22 cellular contexts compared by ENCODE assay signal in genomic region chr20:3377644-3378043, GRCh38.
"Had no signal": no experiment of that assay in that cellular context is flagged by ENCODE, and none has a peak within 500 bp of the region (broad histone marks: within the 10 kb centered on the region; RNA-seq: fewer than 3 reads in every experiment).

No MANE protein-coding gene starts in this region.

- DNase-seq: activated CD4-positive, alpha-beta memory T cell treated with anti-CD3 and anti-CD28 coated beads, Interleukin-2, amount 10 ng/mL, durations not matched to agents 7 days and 5 days; activated CD4-positive, alpha-beta T cell treated with anti-CD3 and anti-CD28 coated beads for 48 hours; activated effector memory CD4-positive, alpha-beta T cell treated with Interleukin-2 at 50 U/mL for 16 hours; activated naive CD4-positive, alpha-beta T cell treated with anti-CD3 and anti-CD28 coated beads for 36 hours; activated naive CD8-positive, alpha-beta T cell treated with anti-CD3 and anti-CD28 coated beads, Interleukin-2, amount 10 ng/mL, durations not matched to agents 7 days and 5 days; activated T-cell treated with anti-CD3 and anti-CD28 coated beads, Interleukin-2, amount 50 U/mL, for 72 hours; amygdala; effector CD4-positive, alpha-beta T cell; foreskin keratinocyte; hippocampal formation; retina; spleen; stimulated activated CD4-positive, alpha-beta T cell treated with anti-CD3 and anti-CD28 coated beads, Interleukin-4, amount 100 ng/mL, for 24 hours; SW 1271; T-helper 17 cell; tibial artery had no signal

- H3K27ac ChIP-seq: foreskin keratinocyte, tibial artery had no signal

- H3K27ac Mint-ChIP-seq: activated CD4-positive, alpha-beta memory T cell treated with anti-CD3 and anti-CD28 coated beads, Interleukin-2, amount 10 ng/mL, durations not matched to agents 7 days and 5 days; activated naive CD4-positive, alpha-beta T cell treated with anti-CD3 and anti-CD28 coated beads for 36 hours; activated naive CD8-positive, alpha-beta T cell treated with anti-CD3 and anti-CD28 coated beads, Interleukin-2, amount 10 ng/mL, durations not matched to agents 7 days and 5 days; activated T-cell treated with anti-CD3 and anti-CD28 coated beads, Interleukin-2, amount 50 U/mL, for 72 hours; dendritic cell treated with granulocyte-macrophage colony-stimulating factor and Interleukin-4, amounts not matched to agents 40 ng/mL and 50 ng/mL, for 4 days; mesothelial cell of epicardium; natural killer cell treated with Interleukin-12 subunit alpha and Interleukin-12 subunit beta and Interleukin-15 and Interleukin-18, amount 100 ng/mL, for 72 hours; progenitor cell of endocrine pancreas; stimulated activated naive CD8-positive, alpha-beta T cell treated with anti-CD3 and anti-CD28 coated beads, Interleukin-15, Interleukin-2, amounts not matched to agents 100 ng/mL and 50 ng/mL, for 24 hours; T-helper 17 cell had no signal

- H3K4me1 ChIP-seq: foreskin keratinocyte had no signal

- H3K36me3 Mint-ChIP-seq: natural killer cell treated with Interleukin-12 subunit alpha and Interleukin-12 subunit beta and Interleukin-15 and Interleukin-18, amount 100 ng/mL, for 72 hours had no signal

- H3K4me3 Mint-ChIP-seq: activated CD4-positive, alpha-beta memory T cell treated with anti-CD3 and anti-CD28 coated beads, Interleukin-2, amount 10 ng/mL, durations not matched to agents 7 days and 5 days; activated naive CD4-positive, alpha-beta T cell treated with anti-CD3 and anti-CD28 coated beads for 36 hours; activated naive CD8-positive, alpha-beta T cell treated with anti-CD3 and anti-CD28 coated beads, Interleukin-2, amount 10 ng/mL, durations not matched to agents 7 days and 5 days; activated T-cell treated with anti-CD3 and anti-CD28 coated beads, Interleukin-2, amount 50 U/mL, for 72 hours; dendritic cell treated with granulocyte-macrophage colony-stimulating factor and Interleukin-4, amounts not matched to agents 40 ng/mL and 50 ng/mL, for 4 days; mesothelial cell of epicardium; natural killer cell treated with Interleukin-12 subunit alpha and Interleukin-12 subunit beta and Interleukin-15 and Interleukin-18, amount 100 ng/mL, for 72 hours; stimulated activated naive CD8-positive, alpha-beta T cell treated with anti-CD3 and anti-CD28 coated beads, Interleukin-15, Interleukin-2, amounts not matched to agents 100 ng/mL and 50 ng/mL, for 24 hours; T-helper 17 cell had no signal

- ATAC-seq: activated T-cell treated with anti-CD3 and anti-CD28 coated beads, Interleukin-2, amount 50 U/mL, for 72 hours; foreskin keratinocyte; natural killer cell treated with Interleukin-12 subunit alpha and Interleukin-12 subunit beta and Interleukin-15 and Interleukin-18, amount 100 ng/mL, for 72 hours; T-helper 17 cell had no signal

- H3K27me3 Mint-ChIP-seq: activated CD4-positive, alpha-beta memory T cell treated with anti-CD3 and anti-CD28 coated beads, Interleukin-2, amount 10 ng/mL, durations not matched to agents 7 days and 5 days; activated naive CD8-positive, alpha-beta T cell treated with anti-CD3 and anti-CD28 coated beads, Interleukin-2, amount 10 ng/mL, durations not matched to agents 7 days and 5 days; dendritic cell treated with granulocyte-macrophage colony-stimulating factor and Interleukin-4, amounts not matched to agents 40 ng/mL and 50 ng/mL, for 4 days; natural killer cell treated with Interleukin-12 subunit alpha and Interleukin-12 subunit beta and Interleukin-15 and Interleukin-18, amount 100 ng/mL, for 72 hours; progenitor cell of endocrine pancreas; stimulated activated naive CD8-positive, alpha-beta T cell treated with anti-CD3 and anti-CD28 coated beads, Interleukin-15, Interleukin-2, amounts not matched to agents 100 ng/mL and 50 ng/mL, for 24 hours; T-helper 17 cell had no signal

- H3K9me3 ChIP-seq: spleen, tibial artery had no signal

- H3K4me3 ChIP-seq: lung, spleen, tibial artery had no signal

- H3K9me3 Mint-ChIP-seq: activated CD4-positive, alpha-beta memory T cell treated with anti-CD3 and anti-CD28 coated beads, Interleukin-2, amount 10 ng/mL, durations not matched to agents 7 days and 5 days; activated naive CD4-positive, alpha-beta T cell treated with anti-CD3 and anti-CD28 coated beads for 36 hours; activated naive CD8-positive, alpha-beta T cell treated with anti-CD3 and anti-CD28 coated beads, Interleukin-2, amount 10 ng/mL, durations not matched to agents 7 days and 5 days; activated T-cell treated with anti-CD3 and anti-CD28 coated beads, Interleukin-2, amount 50 U/mL, for 72 hours; dendritic cell treated with granulocyte-macrophage colony-stimulating factor and Interleukin-4, amounts not matched to agents 40 ng/mL and 50 ng/mL, for 4 days; mesothelial cell of epicardium; natural killer cell treated with Interleukin-12 subunit alpha and Interleukin-12 subunit beta and Interleukin-15 and Interleukin-18, amount 100 ng/mL, for 72 hours; stimulated activated naive CD8-positive, alpha-beta T cell treated with anti-CD3 and anti-CD28 coated beads, Interleukin-15, Interleukin-2, amounts not matched to agents 100 ng/mL and 50 ng/mL, for 24 hours had no signal

- H3K4me1 Mint-ChIP-seq: mesothelial cell of epicardium had no signal

- H3K27me3 ChIP-seq: foreskin keratinocyte, spleen, tibial artery had no signal
